In genomic region chr4:1249731-1250526, GRCh38 we compare ENCODE assay signal across 8 cellular contexts. TPM values are rescaled to one million over a fixed set of nuclear protein-coding genes. Genes with fewer than 3 reads are reported as not detected.
DNase-seq lines count a peak whose midpoint lies in the region; ATAC-seq and TF ChIP-seq lines count a peak whose summit lies in the region.

No MANE protein-coding gene starts in this region.

- H3K36me3 Mint-ChIP-seq in H9 (ENCODE audit: insufficient read depth in 1 of 3, low read depth in 3 of 3), result peaks cover 41 to 50% (median 44%) of the 10 kb centered on the region in 3 experiments
- peaks cover 34% of the 10 kb centered on the region for H3K36me3 Mint-ChIP-seq in activated naive CD8-positive, alpha-beta T cell treated with anti-CD3 and anti-CD28 coated beads, Interleukin-2, amount 50 U/mL, for 24 hours (ENCODE audit: low read depth)

- H4K5ac ChIP-seq in H9 (ENCODE audit: insufficient read length, low read depth, low read length), result no peak overlapping the region

- H3K9ac ChIP-seq in ES-I3 (ENCODE audit: low read depth, low read length) (peak overlapping the region; percentile 75), H9 (ENCODE audit: extremely low read depth, insufficient read length, low read length) (no peak overlapping the region)

- peaks cover 7% of the 10 kb centered on the region for H3K23me2 ChIP-seq in H9 (ENCODE audit: insufficient read length, low read depth, low read length, poor library complexity, severe bottlenecking)

- no peak overlapping the region for H3T11ph ChIP-seq in H9 (ENCODE audit: low read length)

- H3K4me3 Mint-ChIP-seq in H9, result peak overlapping the region; percentile 64 to 82
- peak overlapping the region; percentile 85 for H3K4me3 Mint-ChIP-seq in activated naive CD8-positive, alpha-beta T cell treated with anti-CD3 and anti-CD28 coated beads, Interleukin-2, amount 50 U/mL, for 24 hours

- H2BK5ac ChIP-seq in H9 (ENCODE audit: insufficient read length, low read length), result no peak overlapping the region

- peaks cover 25% of the 10 kb centered on the region; the same call in 1 of the 2 replicates for H3K79me2 ChIP-seq in H9 (ENCODE audit: insufficient read depth, low read length)

- no peaks in the 10 kb centered on the region for H4K20me1 ChIP-seq in H9 (ENCODE audit: control insufficient read depth, insufficient read depth, insufficient read length)

- no peak overlapping the region for H2BK12ac ChIP-seq in H9 (ENCODE audit: insufficient read length, low read depth, low read length)

- H3K27me3 ChIP-seq in H9 (ENCODE audit: insufficient read depth, low read length) (no peaks in the 10 kb centered on the region), right atrium auricular region (no peaks in the 10 kb centered on the region)

- H2BK120ac ChIP-seq in H9 (ENCODE audit: low read depth, low read length, poor library complexity, severe bottlenecking), result no peak overlapping the region

- no peak overlapping the region for H2AK5ac ChIP-seq in H9 (ENCODE audit: insufficient read length, low read length)

- peak overlapping the region in 1 of 3 experiments; percentile 95; a peak in 1 of 7 replicates for H3K27ac Mint-ChIP-seq in H9
- H3K27ac Mint-ChIP-seq in activated naive CD8-positive, alpha-beta T cell treated with anti-CD3 and anti-CD28 coated beads, Interleukin-2, amount 50 U/mL, for 24 hours, result peak overlapping the region; percentile 97

- H3K56ac ChIP-seq in H9 (ENCODE audit: insufficient read length, low read depth, low read length), result no peak overlapping the region

- WGBS in H9 (ENCODE audit: extremely low coverage, insufficient read length, low lambda C conversion rate), result no CpG with 5 or more reads among the region's 39 CpGs

- H3K27ac ChIP-seq in H9 (ENCODE audit: insufficient read length, low read depth, low read length) (no peak overlapping the region), right atrium auricular region (peak overlapping the region; percentile 95 to 96)

- H3K14ac ChIP-seq in H9 (ENCODE audit: insufficient read depth, low read length), result peak overlapping the region; percentile 68; the same call in 1 of the 2 replicates

- TF ChIP-seq CTCF in H9 (conservative IDR thresholded peaks at IDR 0.05), result no peak
- no peak for TF ChIP-seq CTCF in right atrium auricular region (IDR thresholded peaks at IDR 0.05)

- ATAC-seq in activated naive CD8-positive, alpha-beta T cell treated with anti-CD3 and anti-CD28 coated beads, Interleukin-2, amount 50 U/mL, for 24 hours, result peak; percentile 31

- H2AFZ ChIP-seq in H9 (ENCODE audit: low read length), result no peak overlapping the region

- no peak overlapping the region for H3K4ac ChIP-seq in H9 (ENCODE audit: low read depth, low read length)

- H4K8ac ChIP-seq in H9 (replicated peaks; ENCODE audit: insufficient read length, low read depth, low read length), result no peak overlapping the region

- peak; percentile 49 for DNase-seq in H9
- DNase-seq in NCI-H526 treated with DMSO at 0.1 percent for 48 hours (lab: John Stamatoyannopoulos, UW), result peak; percentile 24
- peak; percentile 65 for DNase-seq in activated naive CD8-positive, alpha-beta T cell treated with anti-CD3 and anti-CD28 coated beads, Interleukin-2, amount 50 U/mL, for 24 hours
- DNase-seq in right atrium auricular region (ENCODE audit: low spot score), result peak; percentile 64
- DNase-seq in skeletal muscle cell (ENCODE audit: low read depth), result no peak
- DNase-seq in NCI-H2107 treated with DMSO at 0.1 percent for 48 hours (lab: John Stamatoyannopoulos, UW; ENCODE audit: unreplicated experiment), result no peak
- DNase-seq in NK-92 treated with Interleukin-12 subunit alpha and Interleukin-12 subunit beta, amount 100 ng/mL, for 24 hours (lab: John Stamatoyannopoulos, UW), result no peak

- H3K27me3 Mint-ChIP-seq in H9 (ENCODE audit: low read depth), result peaks cover 33% of the 10 kb centered on the region
- H3K27me3 Mint-ChIP-seq in activated naive CD8-positive, alpha-beta T cell treated with anti-CD3 and anti-CD28 coated beads, Interleukin-2, amount 50 U/mL, for 24 hours, result no peaks in the 10 kb centered on the region

- H3K79me1 ChIP-seq in H9 (ENCODE audit: insufficient read depth, low read depth, low read length, poor library complexity, severe bottlenecking), result peaks cover 2% of the 10 kb centered on the region

- H3K23ac ChIP-seq in H9 (ENCODE audit: insufficient read length, low read depth, low read length), result no peak overlapping the region

- H4K91ac ChIP-seq in H9 (ENCODE audit: insufficient read length, low read depth, low read length), result no peak overlapping the region

- H2BK15ac ChIP-seq in H9 (ENCODE audit: low read depth, low read length), result no peak overlapping the region

- H3K36me3 ChIP-seq in ES-I3 (ENCODE audit: insufficient read depth, low read length), result peaks cover 15% of the 10 kb centered on the region
- H3K36me3 ChIP-seq in right atrium auricular region, result no peaks in the 10 kb centered on the region

- peaks cover 13% of the 10 kb centered on the region for H3K9me3 ChIP-seq in ES-I3 (ENCODE audit: control insufficient read depth, insufficient read depth, low read length)
- H3K9me3 ChIP-seq in H9 (ENCODE audit: control insufficient read depth, low read depth, low read length), result peaks cover 38% of the 10 kb centered on the region
- H3K9me3 ChIP-seq in right atrium auricular region, result no peaks in the 10 kb centered on the region

- H3K4me2 ChIP-seq in H9 (ENCODE audit: insufficient read depth, insufficient read length, low read length), result peak overlapping the region; percentile 60

- H3K4me1 Mint-ChIP-seq in H9, result peaks cover 6 to 10% of the 10 kb centered on the region in 2 experiments; a peak in 3 of 4 replicates
- peaks cover 73% of the 10 kb centered on the region for H3K4me1 Mint-ChIP-seq in activated naive CD8-positive, alpha-beta T cell treated with anti-CD3 and anti-CD28 coated beads, Interleukin-2, amount 50 U/mL, for 24 hours

- no peak overlapping the region for H2BK20ac ChIP-seq in H9 (ENCODE audit: low read depth, low read length, poor library complexity, severe bottlenecking)

- peak overlapping the region; percentile 63 to 76 for H3K4me3 ChIP-seq in right atrium auricular region
- peak overlapping the region; percentile 60 for H3K4me3 ChIP-seq in skeletal muscle cell (ENCODE audit: low read depth, low read length)

- peak overlapping the region; percentile 15 for H3K18ac ChIP-seq in H9 (ENCODE audit: insufficient read length, low read depth, low read length)

- H3K9me3 Mint-ChIP-seq in H9, result peaks cover 47 to 53% of the 10 kb centered on the region in 2 experiments
- H3K9me3 Mint-ChIP-seq in activated naive CD8-positive, alpha-beta T cell treated with anti-CD3 and anti-CD28 coated beads, Interleukin-2, amount 50 U/mL, for 24 hours, result peaks cover 8% of the 10 kb centered on the region

- H3K4me1 ChIP-seq in ES-I3 (ENCODE audit: insufficient read depth, low read length), result peaks cover 4% of the 10 kb centered on the region; the same call in 1 of the 2 replicates
- no peaks in the 10 kb centered on the region for H3K4me1 ChIP-seq in H9 (ENCODE audit: insufficient read depth, low read length)
- H3K4me1 ChIP-seq in right atrium auricular region, result peaks cover 0 to 46% of the 10 kb centered on the region in 2 donors

RNA-seq across cellular contexts. Expression of gene CTBP1, which starts 1.0 kb away (rescaled TPM):
- 128 and 136 TPM in 2 replicates for total RNA-seq in H9 (2021)
- 100 to 1,000 TPM; 104 to 140 TPM for total RNA-seq in right atrium auricular region

RNA-seq across cellular contexts. Expression of gene MAEA, which starts 39.8 kb away (rescaled TPM):
- total RNA-seq in H9 (2021) (85.6 and 89.5 TPM in 2 replicates), right atrium auricular region (10 to 100 TPM; 46.0 to 51.7 TPM)

Comparison
In these comparisons a context has a peak if more than half of its experiments do, and no peak if none do; other contexts are left out.
1. DNase-seq: peak in H9 (single experiment), NCI-H526 treated with DMSO at 0.1 percent for 48 hours (single experiment), activated naive CD8-positive, alpha-beta T cell treated with anti-CD3 and anti-CD28 coated beads, Interleukin-2, amount 50 U/mL, for 24 hours (single experiment) and right atrium auricular region (single experiment); none in skeletal muscle cell (single experiment), NCI-H2107 treated with DMSO at 0.1 percent for 48 hours (single experiment) and NK-92 treated with Interleukin-12 subunit alpha and Interleukin-12 subunit beta, amount 100 ng/mL, for 24 hours (single experiment).